Comparison of ENCODE assay signal across 17 cellular contexts in genomic region chr2:180314086-180314485, GRCh38.
DNase-seq lines count a peak whose midpoint lies in the region; TF ChIP-seq lines count a peak whose summit lies in the region.
"Had no signal": no experiment of that assay in that cellular context is flagged by ENCODE, and none has a peak within 500 bp of the region (broad histone marks: within the 10 kb centered on the region; RNA-seq: fewer than 3 reads in every experiment).

No MANE protein-coding gene starts in this region.

- no peak overlapping the region for H3K4me3 ChIP-seq in fibroblast of mammary gland (ENCODE audit: control insufficient read depth, low read depth, low read length)
- H3K4me3 ChIP-seq: SJSA1 had no signal

- DNase-seq in AG08395 (ENCODE audit: low spot score), result peak; percentile 29
- peak; percentile 42 for DNase-seq in GM03348 (ENCODE audit: low spot score)
- DNase-seq in fibroblast of mammary gland (ENCODE audit: low read depth), result peak; percentile 43
- DNase-seq in NCI-H446 treated with DMSO at 0.1 percent for 48 hours (lab: John Stamatoyannopoulos, UW), result no peak
- no peak for DNase-seq in activated CD8-positive, alpha-beta memory T cell treated with anti-CD3 and anti-CD28 coated beads, Interleukin-2, amount 50 U/mL, for 48 hours
- DNase-seq in H4 (ENCODE audit: low spot score), result no peak
- DNase-seq in GF-D8 (lab: John Stamatoyannopoulos, UW), result no peak
- DNase-seq: C1 segment of cervical spinal cord, HCEC 1CT, KBM-7, NCI-H1436, NCI-H2029 treated with DMSO at 0.1 percent for 48 hours, NCI-H2171 treated with DMSO at 0.1 percent for 48 hours, NCI-H510A had no signal

- peak overlapping the region; percentile 32; the same call in 1 of the 2 replicates for H3K27ac ChIP-seq in VCaP
- H3K27ac ChIP-seq: 22Rv1, SJSA1 had no signal

- no peak for TF ChIP-seq CTCF in VCaP (conservative IDR thresholded peaks at IDR 0.05)
- TF ChIP-seq CTCF in fibroblast of mammary gland (conservative IDR thresholded peaks at IDR 0.05; ENCODE audit: control insufficient read depth, insufficient read depth, low read depth, low read length), result no peak

Comparison
In these comparisons a context has a peak if more than half of its experiments do, and no peak if none do; other contexts are left out.
1. DNase-seq: peak in AG08395 (single experiment), GM03348 (single experiment) and fibroblast of mammary gland (single experiment); none in NCI-H446 treated with DMSO at 0.1 percent for 48 hours (single experiment), activated CD8-positive, alpha-beta memory T cell treated with anti-CD3 and anti-CD28 coated beads, Interleukin-2, amount 50 U/mL, for 48 hours (single experiment), H4 (single experiment) and GF-D8 (single experiment).